ENCODE assay signal across 9 cellular contexts in genomic region chr12:114685320-114685781, GRCh38. TPM values are rescaled to one million over a fixed set of nuclear protein-coding genes. Genes with fewer than 3 reads are reported as not detected.
DNase-seq lines count a peak whose midpoint lies in the region; ATAC-seq and TF ChIP-seq lines count a peak whose summit lies in the region.
"Had no signal": no experiment of that assay in that cellular context is flagged by ENCODE, and none has a peak within 500 bp of the region (broad histone marks: within the 10 kb centered on the region; RNA-seq: fewer than 3 reads in every experiment).

No MANE protein-coding gene starts in this region.

- H3K9me3 ChIP-seq in adrenal gland (replicated peaks in 1 of 3), result no peaks in the 10 kb centered on the region
- H3K9me3 ChIP-seq in suprapubic skin, result no peaks in the 10 kb centered on the region

- intact Hi-C loops in adrenal gland (cut with DNase I), result loop anchor here in 1 of 2 donors (10.0 kb wide), 1 partner anchor 89 kb away; no protein-coding TSS in a partner anchor

- H3K36me3 Mint-ChIP-seq in activated T-cell treated with anti-CD3 and anti-CD28 coated beads, Interleukin-2, amount 50 U/mL, for 72 hours (ENCODE audit: insufficient read depth in 2 of 2), result peaks cover 9 to 18% of the 10 kb centered on the region in 2 donors
- H3K36me3 Mint-ChIP-seq in activated CD8-positive, alpha-beta memory T cell treated with anti-CD3 and anti-CD28 coated beads, Interleukin-2, amount 10 ng/mL, durations not matched to agents 7 days and 5 days, result peaks cover 6% of the 10 kb centered on the region

- no peak overlapping the region for H3K27ac Mint-ChIP-seq in activated T-cell treated with anti-CD3 and anti-CD28 coated beads, Interleukin-2, amount 50 U/mL, for 72 hours
- H3K27ac Mint-ChIP-seq in activated CD8-positive, alpha-beta memory T cell treated with anti-CD3 and anti-CD28 coated beads, Interleukin-2, amount 10 ng/mL, durations not matched to agents 7 days and 5 days, result no peak overlapping the region

- TF ChIP-seq EP300 in suprapubic skin (IDR thresholded peaks at IDR 0.05), result no peak

- peaks cover 2% of the 10 kb centered on the region in 2 donors for H3K9me3 Mint-ChIP-seq in activated T-cell treated with anti-CD3 and anti-CD28 coated beads, Interleukin-2, amount 50 U/mL, for 72 hours
- no peaks in the 10 kb centered on the region for H3K9me3 Mint-ChIP-seq in activated CD8-positive, alpha-beta memory T cell treated with anti-CD3 and anti-CD28 coated beads, Interleukin-2, amount 10 ng/mL, durations not matched to agents 7 days and 5 days (ENCODE audit: low read depth)

- H3K27ac ChIP-seq in adrenal gland (peak overlapping the region; percentile 71 to 99 (median 96)), suprapubic skin (peak overlapping the region; percentile 94)

- CTCF ChIA-PET in activated CD8-positive, alpha-beta memory T cell treated with anti-CD3 and anti-CD28 coated beads, Interleukin-2, amount 10 ng/mL, durations not matched to agents 7 days and 5 days (lab: Charles Lee), result no interaction called here

- H3K4me1 Mint-ChIP-seq in activated T-cell treated with anti-CD3 and anti-CD28 coated beads, Interleukin-2, amount 50 U/mL, for 72 hours (ENCODE audit: low read depth), result peaks cover 39% of the 10 kb centered on the region
- peaks cover 14% of the 10 kb centered on the region for H3K4me1 Mint-ChIP-seq in activated CD8-positive, alpha-beta memory T cell treated with anti-CD3 and anti-CD28 coated beads, Interleukin-2, amount 10 ng/mL, durations not matched to agents 7 days and 5 days

- H3K4me3 ChIP-seq in adrenal gland (peak overlapping the region in 2 of 4 donors; percentile 35 to 74), kidney epithelial cell (ENCODE audit: low read depth, low read length) (peak overlapping the region; percentile 69), suprapubic skin (peak overlapping the region; percentile 72)

- peak overlapping the region; percentile 53 to 91 for H3K4me3 Mint-ChIP-seq in activated T-cell treated with anti-CD3 and anti-CD28 coated beads, Interleukin-2, amount 50 U/mL, for 72 hours
- no peak overlapping the region for H3K4me3 Mint-ChIP-seq in activated CD8-positive, alpha-beta memory T cell treated with anti-CD3 and anti-CD28 coated beads, Interleukin-2, amount 10 ng/mL, durations not matched to agents 7 days and 5 days

- WGBS in adrenal gland, 4 donors, result 28 to 44% (median 37%) methylated on average over 22 to 25 of the region's 25 CpGs
- WGBS in suprapubic skin, result 75% methylated on average over 25 of the region's 25 CpGs

- no peak for ATAC-seq in activated T-cell treated with anti-CD3 and anti-CD28 coated beads, Interleukin-2, amount 50 U/mL, for 72 hours (replicated peaks in 1 of 2)
- ATAC-seq in activated CD8-positive, alpha-beta memory T cell treated with anti-CD3 and anti-CD28 coated beads, Interleukin-2, amount 10 ng/mL, durations not matched to agents 7 days and 5 days, result no peak

- H3K4me1 ChIP-seq in adrenal gland (replicated peaks in 1 of 2) (peaks cover 5 to 13% of the 10 kb centered on the region in 2 donors), suprapubic skin (peaks cover 22% of the 10 kb centered on the region)

- TF ChIP-seq CTCF in adrenal gland (IDR thresholded peaks at IDR 0.05) (no peak), kidney epithelial cell (IDR thresholded peaks at IDR 0.05; ENCODE audit: insufficient read depth, low read length, poor library complexity, severe bottlenecking) (no peak), suprapubic skin (IDR thresholded peaks at IDR 0.05) (no peak)

- H3K36me3 ChIP-seq in adrenal gland (replicated peaks in 1 of 2) (peaks cover 0 to 13% of the 10 kb centered on the region in 2 donors), kidney epithelial cell (ENCODE audit: control insufficient read depth, insufficient read depth, low read length) (no peaks in the 10 kb centered on the region), suprapubic skin (no peaks in the 10 kb centered on the region)

- TF ChIP-seq POLR2A in adrenal gland (IDR thresholded peaks at IDR 0.05) (no peak), suprapubic skin (IDR thresholded peaks at IDR 0.05) (no peak)

- H3K27me3 ChIP-seq in adrenal gland (no peaks in the 10 kb centered on the region), kidney epithelial cell (ENCODE audit: control insufficient read depth, insufficient read depth, low read length) (peaks cover 44% of the 10 kb centered on the region), suprapubic skin (peaks cover 31% of the 10 kb centered on the region)

- H3K27me3 Mint-ChIP-seq in activated T-cell treated with anti-CD3 and anti-CD28 coated beads, Interleukin-2, amount 50 U/mL, for 72 hours (ENCODE audit: low read depth), result peaks cover 95% of the 10 kb centered on the region
- H3K27me3 Mint-ChIP-seq in activated CD8-positive, alpha-beta memory T cell treated with anti-CD3 and anti-CD28 coated beads, Interleukin-2, amount 10 ng/mL, durations not matched to agents 7 days and 5 days, result peaks cover 95% of the 10 kb centered on the region

- no peak for DNase-seq in activated T-cell treated with anti-CD3 and anti-CD28 coated beads, Interleukin-2, amount 50 U/mL, for 72 hours
- no peak for DNase-seq in activated T-cell treated with anti-CD3 and anti-CD28 coated beads, Interleukin-2, amount 50 U/mL, for 48 hours
- DNase-seq in adrenal gland, result peak in 4 of 7 donors; percentile 44 to 64 (median 57)
- DNase-seq in kidney epithelial cell (ENCODE audit: low read depth), result no peak
- no peak for DNase-seq in suprapubic skin (ENCODE audit: low spot score in 2 of 2)
- DNase-seq in activated CD8-positive, alpha-beta memory T cell treated with anti-CD3 and anti-CD28 coated beads, Interleukin-2, amount 10 ng/mL, durations not matched to agents 7 days and 5 days, result no peak
- no peak for DNase-seq in NCI-H510A treated with DMSO at 0.1 percent for 48 hours (lab: John Stamatoyannopoulos, UW)
- DNase-seq in retina, result no peak
- DNase-seq: activated gamma-delta T cell treated with Interleukin-2 at 50 U/mL for 16 hours had no signal

RNA-seq across cellular contexts. Expression of gene TBX3, which starts 1.4 kb away (rescaled TPM):
- under 1 TPM in 1 of 2 donors, not detected in 1; 0.07 TPM for total RNA-seq in activated T-cell treated with anti-CD3 and anti-CD28 coated beads, Interleukin-2, amount 50 U/mL, for 72 hours
- total RNA-seq in adrenal gland (100 to 1,000 TPM; 273 to 602 (median 396) TPM), kidney epithelial cell (12.2 and 12.7 TPM in 2 replicates), suprapubic skin (10 to 100 TPM; 23.4 to 35.6 (median 28.7) TPM)
- 100 to 1,000 TPM; 172 to 216 (median 181) TPM for polyA plus RNA-seq in adrenal gland
- not detected for total RNA-seq in activated CD8-positive, alpha-beta memory T cell treated with anti-CD3 and anti-CD28 coated beads, Interleukin-2, amount 10 ng/mL, durations not matched to agents 7 days and 5 days

Comparison
In these comparisons a context has a peak if more than half of its experiments do, and no peak if none do; other contexts are left out.
1. DNase-seq: peak in adrenal gland (4 of 7); none in activated T-cell treated with anti-CD3 and anti-CD28 coated beads, Interleukin-2, amount 50 U/mL, for 72 hours (0 of 2), activated T-cell treated with anti-CD3 and anti-CD28 coated beads, Interleukin-2, amount 50 U/mL, for 48 hours (0 of 2), kidney epithelial cell (single experiment), suprapubic skin (0 of 2), activated CD8-positive, alpha-beta memory T cell treated with anti-CD3 and anti-CD28 coated beads, Interleukin-2, amount 10 ng/mL, durations not matched to agents 7 days and 5 days (single experiment), NCI-H510A treated with DMSO at 0.1 percent for 48 hours (single experiment) and retina (single experiment).
2. RNA of gene TBX3, which starts 1.4 kb away (total RNA-seq): 273 to 602 TPM in adrenal gland, 23.4 to 35.6 TPM in suprapubic skin and 12.2 to 12.7 TPM in kidney epithelial cell; 0.07 TPM in activated T-cell treated with anti-CD3 and anti-CD28 coated beads, Interleukin-2, amount 50 U/mL, for 72 hours and not detected in activated CD8-positive, alpha-beta memory T cell treated with anti-CD3 and anti-CD28 coated beads, Interleukin-2, amount 10 ng/mL, durations not matched to agents 7 days and 5 days; every median in the first group is over 10 times any median in the second.